In genomic region chr22:49268924-49269323, GRCh38 we compare ENCODE assay signal across 12 cellular contexts.
DNase-seq lines count a peak whose midpoint lies in the region; ATAC-seq and TF ChIP-seq lines count a peak whose summit lies in the region.
"Had no signal": no experiment of that assay in that cellular context is flagged by ENCODE, and none has a peak within 500 bp of the region (broad histone marks: within the 10 kb centered on the region; RNA-seq: fewer than 3 reads in every experiment).

No MANE protein-coding gene starts in this region.

- H3K4me3 Mint-ChIP-seq in endodermal cell = no peak overlapping the region
- no peak overlapping the region for H3K4me3 Mint-ChIP-seq in glutamatergic neuron (ENCODE audit: unreplicated experiment)
- H3K4me3 Mint-ChIP-seq in CD8-positive, alpha-beta T cell = no peak overlapping the region
- H3K4me3 Mint-ChIP-seq: CD4-positive, alpha-beta T cell had no signal

- intact Hi-C loops in spleen (cut with DNase I; ENCODE audit: low total_unique reads) = no loop called here
- intact Hi-C loops in CD8-positive, alpha-beta T cell (cut with DNase I, micrococcal nuclease) = no loop called here

- H3K27me3 Mint-ChIP-seq in endodermal cell (ENCODE audit: insufficient read depth) (peaks cover 21% of the 10 kb centered on the region), glutamatergic neuron (ENCODE audit: unreplicated experiment) (peaks cover 11% of the 10 kb centered on the region)
- H3K27me3 Mint-ChIP-seq in CD8-positive, alpha-beta T cell (ENCODE audit: low read depth) = peaks cover 41% of the 10 kb centered on the region

- H3K36me3 Mint-ChIP-seq in endodermal cell (ENCODE audit: low read depth) (peaks cover 1% of the 10 kb centered on the region), glutamatergic neuron (ENCODE audit: unreplicated experiment) (peaks cover 22% of the 10 kb centered on the region)
- no peaks in the 10 kb centered on the region for H3K36me3 Mint-ChIP-seq in CD8-positive, alpha-beta T cell

- H3K9me3 Mint-ChIP-seq in endodermal cell = no peaks in the 10 kb centered on the region
- H3K9me3 Mint-ChIP-seq in glutamatergic neuron (ENCODE audit: unreplicated experiment) = peaks cover 29% of the 10 kb centered on the region
- no peaks in the 10 kb centered on the region for H3K9me3 Mint-ChIP-seq in CD8-positive, alpha-beta T cell
- H3K9me3 Mint-ChIP-seq: CD4-positive, alpha-beta T cell had no signal

- no peaks in the 10 kb centered on the region for H4K20me1 ChIP-seq in BLaER1

- H3K9me3 ChIP-seq in BLaER1 (no peaks in the 10 kb centered on the region), HUES48 (ENCODE audit: control insufficient read depth, insufficient read depth, low read length) (no peaks in the 10 kb centered on the region), endodermal cell (ENCODE audit: control insufficient read depth, low read length) (no peaks in the 10 kb centered on the region), spleen (no peaks in the 10 kb centered on the region)
- no peaks in the 10 kb centered on the region for H3K9me3 ChIP-seq in CD8-positive, alpha-beta T cell (ENCODE audit: low read length)

- no peak for TF ChIP-seq POLR2A in spleen (IDR thresholded peaks at IDR 0.05)

- H3K27ac ChIP-seq in BLaER1 (no peak overlapping the region), HUES48 (ENCODE audit: low read depth, low read length) (peak overlapping the region; percentile 35), endodermal cell (ENCODE audit: low read depth, low read length) (no peak overlapping the region), spleen (no peak overlapping the region)
- no peak overlapping the region for H3K27ac ChIP-seq in CD8-positive, alpha-beta T cell (ENCODE audit: low read depth, low read length)

- DNase-seq in endodermal cell = peak; percentile 51
- peak; percentile 19 for DNase-seq in spleen
- DNase-seq in glutamatergic neuron = no peak
- DNase-seq in CD8-positive, alpha-beta T cell = no peak
- DNase-seq: ACHN, C1 segment of cervical spinal cord, DMS79 had no signal

- H3K27ac Mint-ChIP-seq in endodermal cell = no peak overlapping the region
- no peak overlapping the region for H3K27ac Mint-ChIP-seq in glutamatergic neuron (ENCODE audit: unreplicated experiment)
- H3K27ac Mint-ChIP-seq in CD8-positive, alpha-beta T cell = no peak overlapping the region
- H3K27ac Mint-ChIP-seq: CD4-positive, alpha-beta T cell had no signal

- no peak overlapping the region for H3K9ac ChIP-seq in BLaER1
- H3K9ac ChIP-seq in HUES48 (ENCODE audit: low read depth, low read length) = no peak overlapping the region
- H3K9ac ChIP-seq in endodermal cell (ENCODE audit: extremely low read depth, low read length, poor library complexity, severe bottlenecking) = no peak overlapping the region

- H3K4me1 Mint-ChIP-seq in endodermal cell (peaks cover 34% of the 10 kb centered on the region), glutamatergic neuron (ENCODE audit: low read depth, unreplicated experiment) (no peaks in the 10 kb centered on the region)
- no peaks in the 10 kb centered on the region for H3K4me1 Mint-ChIP-seq in CD8-positive, alpha-beta T cell (ENCODE audit: low read depth)

- 77 to 80% methylated on average over 1 to 4 of the region's 4 CpGs for WGBS in endodermal cell (ENCODE audit: insufficient coverage in 1 of 2, insufficient read length in 1 of 2), 2 experiments
- WGBS in spleen, 5 donors = 39 to 61% (median 49%) methylated on average over 4 of the region's 4 CpGs

- H3K36me3 ChIP-seq in BLaER1 = no peaks in the 10 kb centered on the region
- H3K36me3 ChIP-seq in HUES48 (ENCODE audit: control insufficient read depth, insufficient read depth, low read length) = no peaks in the 10 kb centered on the region
- H3K36me3 ChIP-seq in endodermal cell (ENCODE audit: control insufficient read depth, insufficient read depth, low read length) = no peaks in the 10 kb centered on the region
- H3K36me3 ChIP-seq in spleen = no peaks in the 10 kb centered on the region
- no peaks in the 10 kb centered on the region for H3K36me3 ChIP-seq in CD8-positive, alpha-beta T cell (ENCODE audit: insufficient read depth, low read length)

- POLR2A ChIA-PET in CD8-positive, alpha-beta T cell (lab: Charles Lee) = no interaction called here

- H3K27me3 ChIP-seq in BLaER1 (peaks cover 9% of the 10 kb centered on the region; the same call in 1 of the 2 replicates), HUES48 (ENCODE audit: control insufficient read depth, insufficient read depth, low read length) (peaks cover 42% of the 10 kb centered on the region), endodermal cell (ENCODE audit: control insufficient read depth, insufficient read depth, low read length, poor library complexity, severe bottlenecking) (no peaks in the 10 kb centered on the region), spleen (replicated peaks in 1 of 7) (peaks cover 0 to 69% (median 10%) of the 10 kb centered on the region in 7 donors)
- H3K27me3 ChIP-seq in CD8-positive, alpha-beta T cell (ENCODE audit: insufficient read depth, low read length) = peaks cover 2% of the 10 kb centered on the region

- TF ChIP-seq CTCF in endodermal cell (conservative IDR thresholded peaks at IDR 0.05) (no peak), spleen (IDR thresholded peaks at IDR 0.05 in 8 of 11, conservative IDR thresholded peaks at IDR 0.05 in 3 of 11) (no peak), glutamatergic neuron (IDR thresholded peaks at IDR 0.05; ENCODE audit: partially characterized antibody, unreplicated experiment) (no peak)
- no peak for TF ChIP-seq CTCF in CD8-positive, alpha-beta T cell (IDR thresholded peaks at IDR 0.05)

- H3K4me2 ChIP-seq in BLaER1 = peak overlapping the region; percentile 19; the same call in 1 of the 2 replicates

- no peak overlapping the region for H3K4me3 ChIP-seq in BLaER1
- H3K4me3 ChIP-seq in HUES48 (ENCODE audit: low read depth, low read length) = no peak overlapping the region
- H3K4me3 ChIP-seq in endodermal cell (ENCODE audit: low read length) = no peak overlapping the region
- H3K4me3 ChIP-seq in spleen = no peak overlapping the region
- no peak overlapping the region for H3K4me3 ChIP-seq in CD8-positive, alpha-beta T cell (ENCODE audit: low read depth, low read length)

- CTCF ChIA-PET in CD8-positive, alpha-beta T cell (lab: Charles Lee) = no interaction called here

- H3K4me1 ChIP-seq in BLaER1 (peaks cover 12% of the 10 kb centered on the region), HUES48 (ENCODE audit: control insufficient read depth, insufficient read depth, low read length) (peaks cover 31% of the 10 kb centered on the region), endodermal cell (ENCODE audit: control insufficient read depth, insufficient read depth, low read length) (no peaks in the 10 kb centered on the region), spleen (no peaks in the 10 kb centered on the region)
- no peaks in the 10 kb centered on the region for H3K4me1 ChIP-seq in CD8-positive, alpha-beta T cell (ENCODE audit: insufficient read depth, low read length)

- ATAC-seq in CD8-positive, alpha-beta T cell = no peak
- no peak for ATAC-seq in HG02642 (IDR thresholded peaks at IDR 0.05; ENCODE audit: poor library complexity, unreplicated experiment)
- ATAC-seq: HepG2 had no signal

Comparison
In these comparisons a context has a peak if more than half of its experiments do, and no peak if none do; other contexts are left out.
1. DNase-seq: peak in endodermal cell (single experiment) and spleen (single experiment); none in glutamatergic neuron (single experiment) and CD8-positive, alpha-beta T cell (0 of 7).